Comparison of ENCODE assay signal across 23 cellular contexts in genomic region chr10:121260383-121260782, GRCh38.
DNase-seq lines count a peak whose midpoint lies in the region; ATAC-seq and TF ChIP-seq lines count a peak whose summit lies in the region.
"Had no signal": no experiment of that assay in that cellular context is flagged by ENCODE, and none has a peak within 500 bp of the region (broad histone marks: within the 10 kb centered on the region; RNA-seq: fewer than 3 reads in every experiment).

No MANE protein-coding gene starts in this region.

- BruUV-seq in Calu3 (replicated peaks; lab: Mats Ljungman, UMichigan), result no TSS peak

- H3F3A ChIP-seq in GM23338 (replicated peaks; ENCODE audit: low read depth), result no peaks in the 10 kb centered on the region

- H3K9me3 Mint-ChIP-seq in Calu3 (ENCODE audit: low read depth, unreplicated experiment) (no peaks in the 10 kb centered on the region), GM23338 (peaks cover 10% of the 10 kb centered on the region; the same call in 2 of the 3 replicates)

- in situ Hi-C loops in GM13977 (cut with MboI; ENCODE audit: low pct_unique_long_range_greater_than_20kb, low sequenced_read_pairs, unreplicated experiment), result no loop called here

- H3K27ac ChIP-seq in HL-60 (replicated peaks) (no peak overlapping the region), RWPE2 (ENCODE audit: poor library complexity, severe bottlenecking) (no peak overlapping the region), foreskin keratinocyte (no peak overlapping the region), GM23338 (ENCODE audit: low read depth) (no peak overlapping the region)
- H3K27ac ChIP-seq: heart right ventricle had no signal

- H3K36me3 ChIP-seq in RWPE2 (ENCODE audit: low read depth) (no peaks in the 10 kb centered on the region), GM23338 (ENCODE audit: insufficient read depth) (no peaks in the 10 kb centered on the region), H7 (replicated peaks; ENCODE audit: control insufficient read depth, insufficient read depth, low read length) (no peaks in the 10 kb centered on the region)
- H3K36me3 ChIP-seq: heart right ventricle had no signal

- no peak overlapping the region for H3K4me3 Mint-ChIP-seq in Calu3 (ENCODE audit: low read depth, unreplicated experiment)
- H3K4me3 Mint-ChIP-seq in GM23338, result no peak overlapping the region
- H3K4me3 Mint-ChIP-seq: activated naive CD8-positive, alpha-beta T cell treated with anti-CD3 and anti-CD28 coated beads, Interleukin-2, amount 10 ng/mL, durations not matched to agents 7 days and 5 days; naive thymus-derived CD8-positive, alpha-beta T cell; stimulated activated effector memory CD8-positive, alpha-beta T cell treated with anti-CD3 and anti-CD28 coated beads, Interleukin-12 subunit alpha, Interleukin-12 subunit beta, amount 100 ng/mL, for 72 hours had no signal

- H3K4me1 ChIP-seq in RWPE2 (ENCODE audit: insufficient read depth, poor library complexity, severe bottlenecking) (peaks cover 8% of the 10 kb centered on the region), foreskin keratinocyte (peaks cover 7% of the 10 kb centered on the region), GM23338 (ENCODE audit: insufficient read depth) (peaks cover 8% of the 10 kb centered on the region; the same call in 1 of the 2 replicates)
- H3K4me1 ChIP-seq: heart right ventricle had no signal

- H3K27ac Mint-ChIP-seq in Calu3 (ENCODE audit: unreplicated experiment) (peak overlapping the region; percentile 21), GM23338 (no peak overlapping the region)
- H3K27ac Mint-ChIP-seq: activated naive CD8-positive, alpha-beta T cell treated with anti-CD3 and anti-CD28 coated beads, Interleukin-2, amount 10 ng/mL, durations not matched to agents 7 days and 5 days; naive thymus-derived CD8-positive, alpha-beta T cell; stimulated activated effector memory CD8-positive, alpha-beta T cell treated with anti-CD3 and anti-CD28 coated beads, Interleukin-12 subunit alpha, Interleukin-12 subunit beta, amount 100 ng/mL, for 72 hours had no signal

- no peak overlapping the region for H3K4me2 ChIP-seq in GM23338

- H3K36me3 Mint-ChIP-seq in Calu3 (ENCODE audit: insufficient read depth, unreplicated experiment) (no peaks in the 10 kb centered on the region), GM23338 (ENCODE audit: low read depth) (0 out of 3 replicates have a peak, but pooled peaks cover 5% of the 10 kb centered on the region)
- H3K36me3 Mint-ChIP-seq: activated naive CD8-positive, alpha-beta T cell treated with anti-CD3 and anti-CD28 coated beads, Interleukin-2, amount 10 ng/mL, durations not matched to agents 7 days and 5 days; naive thymus-derived CD8-positive, alpha-beta T cell; stimulated activated effector memory CD8-positive, alpha-beta T cell treated with anti-CD3 and anti-CD28 coated beads, Interleukin-12 subunit alpha, Interleukin-12 subunit beta, amount 100 ng/mL, for 72 hours had no signal

- no peaks in the 10 kb centered on the region for H3K9me3 ChIP-seq in RWPE2 (ENCODE audit: severe bottlenecking)
- H3K9me3 ChIP-seq: heart right ventricle had no signal

- H3K4me1 Mint-ChIP-seq in Calu3 (ENCODE audit: low read depth, unreplicated experiment), result peaks cover 11% of the 10 kb centered on the region
- peaks cover 13% of the 10 kb centered on the region; the same call in 2 of the 3 replicates for H3K4me1 Mint-ChIP-seq in GM23338
- H3K4me1 Mint-ChIP-seq: activated naive CD8-positive, alpha-beta T cell treated with anti-CD3 and anti-CD28 coated beads, Interleukin-2, amount 10 ng/mL, durations not matched to agents 7 days and 5 days; naive thymus-derived CD8-positive, alpha-beta T cell; stimulated activated effector memory CD8-positive, alpha-beta T cell treated with anti-CD3 and anti-CD28 coated beads, Interleukin-12 subunit alpha, Interleukin-12 subunit beta, amount 100 ng/mL, for 72 hours had no signal

- H3K27me3 Mint-ChIP-seq in Calu3 (ENCODE audit: unreplicated experiment) (no peaks in the 10 kb centered on the region), GM23338 (ENCODE audit: insufficient read depth, low read depth, poor library complexity) (no peaks in the 10 kb centered on the region)
- H3K27me3 Mint-ChIP-seq: activated naive CD8-positive, alpha-beta T cell treated with anti-CD3 and anti-CD28 coated beads, Interleukin-2, amount 10 ng/mL, durations not matched to agents 7 days and 5 days; naive thymus-derived CD8-positive, alpha-beta T cell had no signal

- no peaks in the 10 kb centered on the region for H3K9me2 ChIP-seq in GM23338 (ENCODE audit: insufficient read depth)

- intact Hi-C loops in Calu3 (cut with micrococcal nuclease; ENCODE audit: unreplicated experiment), result no loop called here

- DNase-seq in Calu3 (no peak), HL-60 (ENCODE audit: low read depth in 1 of 2, low spot score in 1 of 2) (peak; percentile 9 to 29), RWPE2 (ENCODE audit: low spot score) (no peak), foreskin keratinocyte (peak; percentile 50 to 52), GM23338 (ENCODE audit: low spot score) (no peak), GM13977 (ENCODE audit: low spot score) (no peak), NCI-H1694 treated with DMSO at 0.1 percent for 48 hours (lab: John Stamatoyannopoulos, UW) (no peak), H7 (no peak)
- DNase-seq: ACHN; activated CD4-positive, alpha-beta T cell treated with anti-CD3 and anti-CD28 coated beads, Interleukin-2, amount 50 U/mL, for 48 hours; activated effector memory CD4-positive, alpha-beta T cell treated with anti-CD3 and anti-CD28 coated beads, Interleukin-2, amount 50 U/mL, for 16 hours; activated naive CD8-positive, alpha-beta T cell treated with anti-CD3 and anti-CD28 coated beads, Interleukin-2, amount 10 ng/mL, durations not matched to agents 7 days and 5 days; cerebellar nuclear complex; DND-41; heart right ventricle; KG1; left colon; naive thymus-derived CD8-positive, alpha-beta T cell; NCI-H1092; NCI-H187 treated with DMSO at 0.1 percent for 48 hours; NCI-H748 treated with DMSO at 0.1 percent for 48 hours; SHP77 had no signal

- no peak for TF ChIP-seq CTCF in Calu3 (IDR thresholded peaks at IDR 0.05; ENCODE audit: unreplicated experiment)
- no peak for TF ChIP-seq CTCF in HL-60 (IDR thresholded peaks at IDR 0.05; ENCODE audit: insufficient read depth, low read length)
- no peak for TF ChIP-seq CTCF in RWPE2 (IDR thresholded peaks at IDR 0.05; ENCODE audit: poor library complexity, severe bottlenecking)
- no peak for TF ChIP-seq CTCF in foreskin keratinocyte (conservative IDR thresholded peaks at IDR 0.05)
- no peak for TF ChIP-seq CTCF in GM23338 (conservative IDR thresholded peaks at IDR 0.05; ENCODE audit: low read depth in 2 of 2)
- no peak for TF ChIP-seq CTCF in GM13977 (IDR thresholded peaks at IDR 0.05; ENCODE audit: extremely low read depth, insufficient read depth, missing control alignments)

- CTCF ChIA-PET in Calu3 (lab: Charles Lee), result no interaction called here

- H3K4me3 ChIP-seq in HL-60 (replicated peaks; ENCODE audit: insufficient read depth, low read length) (no peak overlapping the region), RWPE2 (ENCODE audit: severe bottlenecking) (no peak overlapping the region), GM23338 (no peak overlapping the region), H7 (ENCODE audit: insufficient read depth, low read depth, low read length) (no peak overlapping the region)
- H3K4me3 ChIP-seq: heart right ventricle had no signal

- no peaks in the 10 kb centered on the region for H4K20me1 ChIP-seq in GM23338 (replicated peaks; ENCODE audit: insufficient read depth)

- peak; percentile 80 for ATAC-seq in RWPE2 (ENCODE audit: low read depth)
- peak; percentile 37 for ATAC-seq in foreskin keratinocyte
- no peak for ATAC-seq in GM23338
- ATAC-seq: heart right ventricle; left colon; naive thymus-derived CD8-positive, alpha-beta T cell; stimulated activated effector memory CD8-positive, alpha-beta T cell treated with anti-CD3 and anti-CD28 coated beads, Interleukin-12 subunit alpha, Interleukin-12 subunit beta, amount 100 ng/mL, for 72 hours had no signal

- no peaks in the 10 kb centered on the region for H3K79me2 ChIP-seq in GM23338 (replicated peaks; ENCODE audit: insufficient read depth)

- H3K27me3 ChIP-seq in HL-60 (ENCODE audit: insufficient read depth, poor library complexity, severe bottlenecking) (no peaks in the 10 kb centered on the region), RWPE2 (ENCODE audit: insufficient read depth, poor library complexity, severe bottlenecking) (no peaks in the 10 kb centered on the region), foreskin keratinocyte (no peaks in the 10 kb centered on the region), GM23338 (ENCODE audit: insufficient read depth) (no peaks in the 10 kb centered on the region), H7 (ENCODE audit: control insufficient read depth, insufficient read depth, low read length) (no peaks in the 10 kb centered on the region)

- H2AFZ ChIP-seq in GM23338, result no peak overlapping the region

TF ChIP-seq in GM23338, 12 proteins besides CTCF, POLR2A, EP300 and RAD21:
- TF ChIP-seq NANOG (IDR thresholded peaks at IDR 0.05; ENCODE audit: borderline replicate concordance) (no peak), EZH2 (IDR thresholded peaks at IDR 0.05; ENCODE audit: low read depth, unreplicated experiment) (no peak), STAT1 (IDR thresholded peaks at IDR 0.05; ENCODE audit: unreplicated experiment) (no peak), EZH2phosphoT487 (IDR thresholded peaks at IDR 0.05; ENCODE audit: unreplicated experiment) (no peak), CREB1 (CRISPR knock-in tag; IDR thresholded peaks at IDR 0.05; ENCODE audit: low read depth) (no peak), ETS1 (IDR thresholded peaks at IDR 0.05) (no peak), POLR2AphosphoS5 (IDR thresholded peaks at IDR 0.05; ENCODE audit: low read depth) (no peak)

Comparison
In these comparisons a context has a peak if more than half of its experiments do, and no peak if none do; other contexts are left out.
1. DNase-seq: peak in HL-60 (2 of 2) and foreskin keratinocyte (2 of 2); none in Calu3 (single experiment), RWPE2 (single experiment), GM23338 (single experiment), GM13977 (single experiment), NCI-H1694 treated with DMSO at 0.1 percent for 48 hours (single experiment) and H7 (single experiment).